Comparison of ENCODE assay signal across 25 cellular contexts in the genomic region with DNA sequence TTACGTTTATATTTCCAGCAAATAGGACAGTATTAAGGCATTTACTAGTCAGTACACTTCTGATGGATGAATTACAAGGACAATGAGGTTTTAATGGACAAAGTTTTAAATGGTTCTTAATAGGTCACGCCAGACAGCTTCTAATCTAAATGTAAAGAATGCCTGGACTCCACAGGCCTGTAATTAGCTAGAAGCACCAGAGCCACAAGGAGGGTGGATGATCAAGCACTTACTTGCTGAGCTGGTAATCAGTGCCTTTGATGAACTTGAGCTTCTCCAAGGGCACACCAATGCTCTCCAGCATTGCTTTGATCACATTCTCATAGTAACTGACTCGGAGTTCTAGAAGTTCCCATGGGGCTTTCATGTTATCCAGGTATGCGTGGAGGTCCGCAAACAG.
"Had no signal": no experiment of that assay in that cellular context is flagged by ENCODE, and none has a peak within 500 bp of the region (broad histone marks: within the 10 kb centered on the region; RNA-seq: fewer than 3 reads in every experiment).

No MANE protein-coding gene starts in this region.

- H3K4me3 ChIP-seq: coronary artery, esophagus muscularis mucosa, lower lobe of right lung, mucosa of descending colon, prostate gland, right atrium auricular region, sigmoid colon, testis, tibial artery had no signal

- H3K9me3 Mint-ChIP-seq: mesothelial cell of epicardium; stimulated activated memory B cell treated with anti-CD40 and anti-IgM and Interleukin-4, amounts not matched to agents 10 μg/mL and 1 μg/mL and 100 μg/mL, for 72 hours; type B pancreatic cell had no signal

- H3K27me3 ChIP-seq: esophagus muscularis mucosa, neutrophil, right atrium auricular region, sigmoid colon, testis, tibial artery had no signal

- H3K36me3 ChIP-seq: prostate gland had no signal

- DNase-seq: central memory CD4-positive, alpha-beta T cell; dermis blood vessel endothelial cell; effector memory CD4-positive, alpha-beta T cell; foreskin melanocyte; kidney glomerular epithelial cell; left ventricle myocardium superior; lower lobe of right lung; mucosa of descending colon; naive B cell; sigmoid colon; stimulated activated CD4-positive, alpha-beta T cell treated with anti-CD3 and anti-CD28 coated beads, Interleukin-2, amount 100 ng/mL, for 24 hours; stimulated activated CD4-positive, alpha-beta T cell treated with anti-CD3 and anti-CD28 coated beads, Interleukin-4, amount 100 ng/mL, for 24 hours; stimulated activated naive CD8-positive, alpha-beta T cell treated with anti-CD3 and anti-CD28 coated beads, Interleukin-15, Interleukin-2, amounts not matched to agents 100 U/mL and 50 U/mL, for 24 hours; substantia nigra; testis; tibial artery had no signal

- H3K27ac Mint-ChIP-seq: stimulated activated memory B cell treated with anti-CD40 and anti-IgM and Interleukin-4, amounts not matched to agents 10 μg/mL and 1 μg/mL and 100 μg/mL, for 72 hours; type B pancreatic cell had no signal

- H3K27ac ChIP-seq: coronary artery, esophagus muscularis mucosa, lower lobe of right lung, neutrophil, prostate gland, right atrium auricular region, sigmoid colon, tibial artery had no signal

- H3K4me3 Mint-ChIP-seq: mesothelial cell of epicardium; naive B cell; natural killer cell treated with Interleukin-12 subunit alpha and Interleukin-12 subunit beta and Interleukin-15 and Interleukin-18, amount 100 ng/mL, for 72 hours; stimulated activated memory B cell treated with anti-CD40 and anti-IgM and Interleukin-4, amounts not matched to agents 10 μg/mL and 1 μg/mL and 100 μg/mL, for 72 hours; type B pancreatic cell had no signal

- H3K9me3 ChIP-seq: esophagus muscularis mucosa, lower lobe of right lung, mucosa of descending colon, neutrophil, prostate gland, right atrium auricular region, sigmoid colon, testis, tibial artery had no signal

- H3K27me3 Mint-ChIP-seq: naive B cell; natural killer cell treated with Interleukin-12 subunit alpha and Interleukin-12 subunit beta and Interleukin-15 and Interleukin-18, amount 100 ng/mL, for 72 hours; stimulated activated memory B cell treated with anti-CD40 and anti-IgM and Interleukin-4, amounts not matched to agents 10 μg/mL and 1 μg/mL and 100 μg/mL, for 72 hours; type B pancreatic cell had no signal

- ATAC-seq: left ventricle myocardium superior; lower lobe of right lung; mucosa of descending colon; natural killer cell treated with Interleukin-12 subunit alpha and Interleukin-12 subunit beta and Interleukin-15 and Interleukin-18, amount 100 ng/mL, for 72 hours; stimulated activated memory B cell treated with anti-CD40 and anti-IgM and Interleukin-4, amounts not matched to agents 10 μg/mL and 1 μg/mL and 100 μg/mL, for 72 hours; stimulated activated naive CD8-positive, alpha-beta T cell treated with anti-CD3 and anti-CD28 coated beads, Interleukin-15, Interleukin-2, amounts not matched to agents 100 U/mL and 50 U/mL, for 24 hours had no signal

- H3K4me1 ChIP-seq: prostate gland had no signal
